9 cellular contexts compared by ENCODE assay signal in the genomic region with DNA sequence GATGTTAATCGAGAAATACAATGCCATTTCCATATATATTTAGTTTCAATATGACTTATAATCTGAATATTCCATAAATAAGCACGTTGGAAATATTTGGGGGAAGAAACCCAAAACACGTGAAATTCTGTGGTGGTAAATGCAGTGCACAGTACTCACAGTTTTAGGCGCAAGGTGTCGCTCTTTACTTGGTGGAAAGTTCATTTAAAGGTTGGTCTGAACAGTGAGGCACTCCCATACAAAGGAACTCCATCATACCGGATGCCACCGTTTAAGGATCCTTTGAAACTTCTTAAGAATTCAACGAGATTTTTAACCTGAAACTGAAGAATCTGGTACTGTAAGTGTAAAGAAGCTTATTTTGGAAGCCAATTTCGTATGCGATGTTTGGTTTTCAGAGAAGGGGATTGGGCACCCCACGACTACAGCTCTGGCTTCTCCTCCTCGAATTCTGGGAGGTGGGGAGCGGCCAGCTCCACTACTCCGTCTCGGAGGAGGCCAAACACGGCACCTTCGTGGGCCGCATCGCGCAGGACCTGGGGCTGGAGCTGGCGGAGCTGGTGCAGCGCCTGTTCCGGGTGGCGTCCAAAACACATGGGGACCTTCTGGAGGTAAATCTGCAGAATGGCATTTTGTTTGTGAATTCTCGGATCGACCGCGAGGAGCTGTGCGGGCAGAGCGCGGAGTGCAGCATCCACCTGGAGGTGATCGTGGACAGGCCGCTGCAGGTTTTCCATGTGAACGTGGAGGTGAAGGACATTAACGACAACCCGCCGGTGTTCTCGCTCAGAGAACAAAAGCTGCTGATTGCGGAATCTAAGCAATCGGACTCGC. TPM values are rescaled to one million over a fixed set of nuclear protein-coding genes. Genes with fewer than 3 reads are reported as not detected.
DNase-seq lines count a peak whose midpoint lies in the region; ATAC-seq and TF ChIP-seq lines count a peak whose summit lies in the region.
"Had no signal": no experiment of that assay in that cellular context is flagged by ENCODE, and none has a peak within 500 bp of the region (broad histone marks: within the 10 kb centered on the region; RNA-seq: fewer than 3 reads in every experiment).

A gene with protein sequence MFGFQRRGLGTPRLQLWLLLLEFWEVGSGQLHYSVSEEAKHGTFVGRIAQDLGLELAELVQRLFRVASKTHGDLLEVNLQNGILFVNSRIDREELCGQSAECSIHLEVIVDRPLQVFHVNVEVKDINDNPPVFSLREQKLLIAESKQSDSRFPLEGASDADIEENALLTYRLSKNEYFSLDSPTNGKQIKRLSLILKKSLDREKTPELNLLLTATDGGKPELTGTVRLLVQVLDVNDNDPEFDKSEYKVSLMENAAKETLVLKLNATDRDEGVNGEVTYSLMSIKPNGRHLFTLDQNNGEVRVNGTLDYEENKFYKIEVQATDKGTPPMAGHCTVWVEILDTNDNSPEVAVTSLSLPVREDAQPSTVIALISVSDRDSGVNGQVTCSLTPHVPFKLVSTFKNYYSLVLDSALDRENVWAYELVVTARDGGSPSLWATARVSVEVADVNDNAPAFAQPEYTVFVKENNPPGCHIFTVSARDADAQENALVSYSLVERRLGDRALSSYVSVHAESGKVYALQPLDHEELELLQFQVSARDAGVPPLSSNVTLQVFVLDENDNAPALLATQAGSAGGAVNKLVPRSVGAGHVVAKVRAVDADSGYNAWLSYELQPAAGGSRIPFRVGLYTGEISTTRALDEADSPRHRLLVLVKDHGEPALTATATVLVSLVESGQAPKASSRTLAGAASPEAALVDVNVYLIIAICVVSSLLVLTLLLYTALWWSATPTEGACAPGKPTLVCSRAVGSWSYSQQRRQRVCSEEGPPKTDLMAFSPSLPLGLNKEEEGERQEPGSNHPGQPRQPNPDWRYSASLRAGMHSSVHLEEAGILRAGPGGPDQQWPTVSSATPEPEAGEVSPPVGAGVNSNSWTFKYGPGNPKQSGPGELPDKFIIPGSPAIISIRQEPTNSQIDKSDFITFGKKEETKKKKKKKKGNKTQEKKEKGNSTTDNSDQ (plus strand): TSS at position 237 of the 834 bp plus-strand sequence. CDS start 147 bp downstream, at position 384.

- H3K9me3 Mint-ChIP-seq in effector memory CD8-positive, alpha-beta T cell: peaks cover 0 to 2% of the 10 kb centered on the region in 2 donors

- no peaks in the 10 kb centered on the region for H3K4me1 Mint-ChIP-seq in effector memory CD8-positive, alpha-beta T cell (ENCODE audit: low read depth in 2 of 2)

- peaks cover 2 to 9% of the 10 kb centered on the region in 2 donors for H3K27me3 Mint-ChIP-seq in effector memory CD8-positive, alpha-beta T cell

- TF ChIP-seq CTCF in fibroblast of mammary gland (conservative IDR thresholded peaks at IDR 0.05; ENCODE audit: control insufficient read depth, insufficient read depth, low read depth, low read length): peak; percentile 30

- DNase-seq in H4 (ENCODE audit: low spot score) (peak; percentile 76), NCI-H82 (lab: John Stamatoyannopoulos, UW) (peak; percentile 78), fibroblast of mammary gland (ENCODE audit: low read depth) (peak; percentile 12), retina (peak; percentile 24), erythroblast (lab: John Stamatoyannopoulos, UW) (no peak)
- DNase-seq in effector memory CD8-positive, alpha-beta T cell: no peak
- DNase-seq: stimulated activated CD4-positive, alpha-beta T cell treated with anti-CD3 and anti-CD28 coated beads, Interleukin-1b, Interleukin-23, amount 100 ng/mL, for 48 hours had no signal

- no peak within 1 kb of the TSS for H3K27ac Mint-ChIP-seq in effector memory CD8-positive, alpha-beta T cell

- no peaks in the 10 kb centered on the region for H3K36me3 Mint-ChIP-seq in effector memory CD8-positive, alpha-beta T cell (ENCODE audit: insufficient read depth)

- no peak for ATAC-seq in effector memory CD8-positive, alpha-beta T cell (replicated peaks)
- ATAC-seq in HG02852 (IDR thresholded peaks at IDR 0.05; ENCODE audit: unreplicated experiment) (no peak), GM19452 (IDR thresholded peaks at IDR 0.05; ENCODE audit: unreplicated experiment) (no peak)

- no peak within 1 kb of the TSS for H3K4me3 ChIP-seq in fibroblast of mammary gland (ENCODE audit: control insufficient read depth, low read depth, low read length)

- H3K4me3 Mint-ChIP-seq in effector memory CD8-positive, alpha-beta T cell: no peak within 1 kb of the TSS

- no peak for TF ChIP-seq POLR2A in erythroblast (IDR thresholded peaks at IDR 0.05; ENCODE audit: low read length)

RNA-seq across cellular contexts. Expression of the gene that starts here (rescaled TPM):
- total RNA-seq in H4 (2014; rRNA removed; shearing (Covaris generic)): 5.0 and 7.7 TPM in 2 replicates

Comparison
In these comparisons a context has a peak if more than half of its experiments do, and no peak if none do; other contexts are left out.
1. DNase-seq: peak in H4 (single experiment), NCI-H82 (single experiment), fibroblast of mammary gland (single experiment) and retina (single experiment); none in effector memory CD8-positive, alpha-beta T cell (0 of 3) and erythroblast (0 of 2).